Comparison of ENCODE assay signal across 18 cellular contexts in genomic region chr3:183307749-183308148, GRCh38. TPM values are rescaled to one million over a fixed set of nuclear protein-coding genes. Genes with fewer than 3 reads are reported as not detected.
DNase-seq lines count a peak whose midpoint lies in the region; ATAC-seq and TF ChIP-seq lines count a peak whose summit lies in the region.
"Had no signal": no experiment of that assay in that cellular context is flagged by ENCODE, and none has a peak within 500 bp of the region (broad histone marks: within the 10 kb centered on the region; RNA-seq: fewer than 3 reads in every experiment).

No MANE protein-coding gene starts in this region.

- H3K27me3 ChIP-seq in Caco-2 (replicated peaks; ENCODE audit: control insufficient read depth, insufficient read depth, low read length) (no peaks in the 10 kb centered on the region), Peyer's patch (no peaks in the 10 kb centered on the region), ovary (no peaks in the 10 kb centered on the region)
- H3K27me3 ChIP-seq: brain microvascular endothelial cell, SJSA1, testis had no signal

- no peaks in the 10 kb centered on the region for H3K9me3 Mint-ChIP-seq in Caco-2 (ENCODE audit: unreplicated experiment)
- H3K9me3 Mint-ChIP-seq: activated CD8-positive, alpha-beta T cell treated with anti-CD3 and anti-CD28 coated beads for 36 hours; naive B cell; T-cell had no signal

- H3K4me1 ChIP-seq in Caco-2 (peaks cover 20% of the 10 kb centered on the region), Peyer's patch (peaks cover 6 to 18% (median 11%) of the 10 kb centered on the region in 4 donors), ovary (ENCODE audit: insufficient read depth) (no peaks in the 10 kb centered on the region)
- H3K4me1 ChIP-seq: testis had no signal

- H3K4me1 Mint-ChIP-seq in Caco-2 (ENCODE audit: low read depth, unreplicated experiment), result peaks cover 29% of the 10 kb centered on the region

- peak; percentile 71 for ATAC-seq in left colon

- 94 to 99% (median 98%) methylated on average over 2 of the region's 2 CpGs for WGBS in ovary, 3 donors

- no peak for TF ChIP-seq EP300 in ovary (IDR thresholded peaks at IDR 0.05)

- no peak overlapping the region for H3K4me3 ChIP-seq in Caco-2 (ENCODE audit: low read depth, low read length)
- H3K4me3 ChIP-seq in Peyer's patch, result peak overlapping the region in 2 of 4 donors; percentile 4 to 17
- H3K4me3 ChIP-seq in ovary, result no peak overlapping the region
- H3K4me3 ChIP-seq: SJSA1, smooth muscle cell, testis had no signal

- intact Hi-C loops in Caco-2 (cut with micrococcal nuclease; ENCODE audit: unreplicated experiment) (loop anchor here (2.0 kb wide), 1 partner anchor 17 kb away; no protein-coding TSS in a partner anchor), left colon (cut with DNase I, micrococcal nuclease) (no loop called here), ovary (cut with DNase I) (no loop called here)

- CTCF ChIA-PET in Caco-2 (lab: Charles Lee), result no interaction called here

- H3K36me3 Mint-ChIP-seq in Caco-2 (ENCODE audit: insufficient read depth, unreplicated experiment), result peaks cover 6% of the 10 kb centered on the region
- H3K36me3 Mint-ChIP-seq: naive B cell had no signal

- peak overlapping the region in 3 of 4 donors; percentile 73 to 98 (median 89) for H3K27ac ChIP-seq in Peyer's patch
- no peak overlapping the region for H3K27ac ChIP-seq in ovary
- H3K27ac ChIP-seq: brain microvascular endothelial cell, SJSA1, testis had no signal

- H3K36me3 ChIP-seq in Caco-2 (ENCODE audit: control insufficient read depth, insufficient read depth, low read length), result no peaks in the 10 kb centered on the region
- H3K36me3 ChIP-seq in Peyer's patch, result no peaks in the 10 kb centered on the region
- no peaks in the 10 kb centered on the region for H3K36me3 ChIP-seq in ovary
- H3K36me3 ChIP-seq: brain microvascular endothelial cell, SJSA1 had no signal

- H3K27ac Mint-ChIP-seq in Caco-2 (ENCODE audit: unreplicated experiment), result peak overlapping the region; percentile 68
- H3K27ac Mint-ChIP-seq: T-cell had no signal

- DNase-seq in Caco-2 (peak; percentile 16 to 40), Peyer's patch (peak in 1 of 3 donors; percentile 85), left colon (peak; percentile 53 to 74), renal cortical epithelial cell (ENCODE audit: low read depth) (peak; percentile 42), ovary (no peak), RKO (ENCODE audit: low spot score) (no peak), NCI-H2029 treated with DMSO at 0.1 percent for 48 hours (lab: John Stamatoyannopoulos, UW) (no peak)
- DNase-seq in effector CD4-positive, alpha-beta T cell, result no peak
- DNase-seq: activated CD4-positive, CD25-positive, alpha-beta regulatory T cell treated with anti-CD3 and anti-CD28 coated beads, Interleukin-2, amount 50 U/mL, for 72 hours; activated CD8-positive, alpha-beta T cell treated with anti-CD3 and anti-CD28 coated beads for 36 hours; brain microvascular endothelial cell; mammary epithelial cell; naive B cell; stimulated activated CD4-positive, alpha-beta T cell treated with anti-CD3 and anti-CD28 coated beads, Interleukin-2, amount 100 ng/mL, for 24 hours; T-cell; testis had no signal

- H3K9me3 ChIP-seq in Caco-2, result 0 out of 2 replicates have a peak, but pooled peaks cover 4% of the 10 kb centered on the region
- no peaks in the 10 kb centered on the region for H3K9me3 ChIP-seq in Peyer's patch
- H3K9me3 ChIP-seq in ovary, result no peaks in the 10 kb centered on the region
- H3K9me3 ChIP-seq: SJSA1, testis had no signal

- TF ChIP-seq CTCF in Caco-2 (IDR thresholded peaks at IDR 0.05; ENCODE audit: insufficient read depth in 1 of 2, low read depth in 1 of 2, low read length in 1 of 2, severe bottlenecking in 1 of 2, unreplicated experiment in 1 of 2) (no peak), Peyer's patch (IDR thresholded peaks at IDR 0.05) (no peak), ovary (IDR thresholded peaks at IDR 0.05) (no peak)

- no peaks in the 10 kb centered on the region for H3K27me3 Mint-ChIP-seq in Caco-2 (ENCODE audit: insufficient read depth, unreplicated experiment)
- H3K27me3 Mint-ChIP-seq: activated CD8-positive, alpha-beta T cell treated with anti-CD3 and anti-CD28 coated beads for 36 hours; T-cell had no signal

- POLR2A ChIA-PET in Caco-2 (lab: Charles Lee), result no interaction called here

- H3K4me3 Mint-ChIP-seq in Caco-2 (ENCODE audit: unreplicated experiment), result no peak overlapping the region
- H3K4me3 Mint-ChIP-seq: activated CD8-positive, alpha-beta T cell treated with anti-CD3 and anti-CD28 coated beads for 36 hours; T-cell had no signal

- BruUV-seq in Caco-2 (replicated peaks; lab: Mats Ljungman, UMichigan), result no TSS peak

- TF ChIP-seq POLR2A in Peyer's patch (IDR thresholded peaks at IDR 0.05) (peak; percentile 4 to 41), ovary (IDR thresholded peaks at IDR 0.05) (no peak)

RNA-seq across cellular contexts. Expression of gene B3GNT5, which starts 54.7 kb away (rescaled TPM):
- total RNA-seq in Caco-2 (2022) (9.4 and 10.9 TPM in 2 replicates), Peyer's patch (10 to 100 TPM; 15.7 to 66.2 (median 42.2) TPM), left colon (100 to 1,000 TPM in 1 of 2 donors, 10 to 100 TPM in 1; 80.3 to 106 TPM), renal cortical epithelial cell (21.7 and 25.2 TPM in 2 replicates), ovary (10 to 100 TPM in 1 of 7 donors, 1 to 10 TPM in 6; 6.0 to 12.9 (median 7.6) TPM)
- polyA plus RNA-seq in ovary, result 1 to 10 TPM; 4.1 to 4.8 TPM

Comparison
In these comparisons a context has a peak if more than half of its experiments do, and no peak if none do; other contexts are left out.
1. DNase-seq: peak in Caco-2 (2 of 2), left colon (2 of 2) and renal cortical epithelial cell (single experiment); none in ovary (0 of 5), RKO (single experiment), effector CD4-positive, alpha-beta T cell (single experiment) and NCI-H2029 treated with DMSO at 0.1 percent for 48 hours (single experiment).
2. H3K27ac ChIP-seq: peak in Peyer's patch (3 of 4); none in ovary (0 of 2).